Comparison of ENCODE assay signal across 4 cellular contexts in the genomic region with DNA sequence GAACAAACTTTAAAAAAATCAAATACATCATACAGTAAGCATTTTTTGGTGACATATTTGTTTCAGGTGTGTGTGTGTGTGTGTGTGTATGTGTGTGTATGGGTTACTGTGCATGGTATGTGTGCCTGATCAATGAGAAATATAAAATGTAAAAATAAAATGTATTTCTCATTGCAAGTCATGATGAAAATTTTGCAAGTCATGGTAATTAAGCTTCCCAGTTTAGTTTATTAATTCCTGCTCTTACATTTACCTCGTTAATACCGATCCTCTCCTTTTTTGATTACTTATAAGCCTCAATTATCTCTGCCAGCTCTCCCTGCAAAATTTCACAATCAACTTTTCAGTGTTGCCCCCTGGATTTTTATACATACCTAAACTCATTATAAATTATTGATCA.
A peak's percentile ranks its signal among the peaks of the same experiment; 100 is the strongest.
TF ChIP-seq lines count a peak whose summit lies in the region.

No MANE protein-coding gene starts in this region.

TF ChIP-seq in HepG2, 621 proteins besides CTCF, POLR2A, EP300 and RAD21:
- no peak for TF ChIP-seq SNRNP70 (IDR thresholded peaks at IDR 0.05; ENCODE audit: low read depth, low read length)
- peak; percentile 82 for TF ChIP-seq NFE2L2 (IDR thresholded peaks at IDR 0.05; ENCODE audit: low read length)

TF ChIP-seq in A549, 52 proteins besides CTCF, POLR2A, EP300 and RAD21:
- TF ChIP-seq MAFK (IDR thresholded peaks at IDR 0.05; ENCODE audit: partially characterized antibody) (peak; percentile 31), POLR2AphosphoS2 (conservative IDR thresholded peaks at IDR 0.05; ENCODE audit: low read length) (no peak), NFE2L2 (conservative IDR thresholded peaks at IDR 0.05; ENCODE audit: low read length) (peak; percentile 86)
TF ChIP-seq in A549: peak in this region for 2.

TF ChIP-seq in IMR-90, 13 proteins besides CTCF, POLR2A, EP300 and RAD21:
- no peak for TF ChIP-seq MAFK (IDR thresholded peaks at IDR 0.05; ENCODE audit: low read depth, low read length)
- TF ChIP-seq RFX5 (IDR thresholded peaks at IDR 0.05; ENCODE audit: low read depth, low read length): no peak
- no peak for TF ChIP-seq MXI1 (IDR thresholded peaks at IDR 0.05; ENCODE audit: borderline replicate concordance, low read depth, low read length)
- no peak for TF ChIP-seq MAZ (IDR thresholded peaks at IDR 0.05; ENCODE audit: borderline replicate concordance, low read depth, low read length)
- no peak for TF ChIP-seq RCOR1 (IDR thresholded peaks at IDR 0.05; ENCODE audit: insufficient replicate concordance, low read length)
- TF ChIP-seq NFE2L2 (IDR thresholded peaks at IDR 0.05; ENCODE audit: low read depth, low read length): peak; percentile 83
- TF ChIP-seq BHLHE40 (IDR thresholded peaks at IDR 0.05; ENCODE audit: low read depth, low read length): no peak
- TF ChIP-seq, protein P1, sequence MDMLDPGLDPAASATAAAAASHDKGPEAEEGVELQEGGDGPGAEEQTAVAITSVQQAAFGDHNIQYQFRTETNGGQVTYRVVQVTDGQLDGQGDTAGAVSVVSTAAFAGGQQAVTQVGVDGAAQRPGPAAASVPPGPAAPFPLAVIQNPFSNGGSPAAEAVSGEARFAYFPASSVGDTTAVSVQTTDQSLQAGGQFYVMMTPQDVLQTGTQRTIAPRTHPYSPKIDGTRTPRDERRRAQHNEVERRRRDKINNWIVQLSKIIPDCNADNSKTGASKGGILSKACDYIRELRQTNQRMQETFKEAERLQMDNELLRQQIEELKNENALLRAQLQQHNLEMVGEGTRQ (IDR thresholded peaks at IDR 0.05; ENCODE audit: low read depth, low read length): no peak

TF ChIP-seq in K562, 482 proteins besides CTCF, POLR2A, EP300 and RAD21:
- TF ChIP-seq MAFG (tag; conservative IDR thresholded peaks at IDR 0.05): peak; percentile 30; the same call in 1 of the 2 replicates
- TF ChIP-seq NR1H2 (CRISPR knock-in tag; IDR thresholded peaks at IDR 0.05): no peak
- TF ChIP-seq ZNF316 (IDR thresholded peaks at IDR 0.05): peak; percentile 47; the same call in 1 of the 2 replicates
